Comparison of ENCODE assay signal across 15 cellular contexts in the genomic region with DNA sequence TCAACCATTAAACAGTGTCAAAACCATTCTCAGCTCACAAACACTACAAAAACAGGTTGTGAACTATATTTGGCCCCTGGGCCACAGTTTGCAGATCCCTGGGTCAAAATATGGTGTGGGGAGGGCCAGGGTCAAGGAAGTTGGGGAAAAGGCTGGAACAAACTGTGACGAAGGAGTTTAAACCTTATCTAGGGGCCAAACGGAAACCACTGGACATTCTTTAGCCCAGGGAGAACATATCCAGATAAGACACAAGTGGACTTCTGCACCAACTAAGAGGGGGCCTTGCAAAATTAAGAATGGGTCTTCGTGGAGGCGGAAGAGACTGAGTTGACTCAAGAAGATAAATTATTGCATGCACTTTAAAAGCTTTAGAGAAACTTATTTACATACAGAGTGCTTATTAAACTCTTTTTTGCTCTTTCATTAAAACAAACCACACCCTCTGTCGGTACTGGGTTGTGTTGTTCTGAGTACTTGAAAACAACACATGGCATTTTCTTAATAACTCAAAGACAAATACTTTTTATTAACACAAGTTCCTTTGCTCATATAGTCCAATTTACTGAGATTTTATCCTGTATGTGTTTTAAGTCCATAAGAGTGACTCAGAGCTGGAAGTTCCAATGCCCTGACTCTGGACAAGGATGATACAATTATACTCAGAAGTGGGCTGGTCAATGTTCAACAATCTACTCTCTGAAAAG. TPM values are rescaled to one million over a fixed set of nuclear protein-coding genes. Genes with fewer than 3 reads are reported as not detected.
DNase-seq lines count a peak whose midpoint lies in the region; ATAC-seq, FAIRE-seq and TF ChIP-seq lines count a peak whose summit lies in the region.
"Had no signal": no experiment of that assay in that cellular context is flagged by ENCODE, and none has a peak within 500 bp of the region (broad histone marks: within the 10 kb centered on the region; RNA-seq: fewer than 3 reads in every experiment).

No MANE protein-coding gene starts in this region.

- H3K36me3 ChIP-seq in bronchial epithelial cell (ENCODE audit: control insufficient read depth, insufficient read depth, low read length) = no peaks in the 10 kb centered on the region
- H3K36me3 ChIP-seq: BLaER1 treated with 17β-estradiol and CSF1 and Interleukin-3, amounts not matched to agents 10 nM and 100 nM had no signal

- CTCF ChIA-PET in AG04450 (lab: Charles Lee) = interaction anchor here (1.3 kb wide), 1 partner anchor 59 kb away, joined by 3 read pairs; no protein-coding TSS in a partner anchor

- H3K36me3 Mint-ChIP-seq in HFFc6 (ENCODE audit: low read depth) (no peaks in the 10 kb centered on the region), T-helper 17 cell (ENCODE audit: low read depth) (peaks cover 4% of the 10 kb centered on the region)
- H3K36me3 Mint-ChIP-seq: stimulated activated effector memory CD8-positive, alpha-beta T cell treated with anti-CD3 and anti-CD28 coated beads, Interleukin-12 subunit alpha, Interleukin-12 subunit beta, amount 100 ng/mL, for 72 hours had no signal

- no peaks in the 10 kb centered on the region for H3K9me3 Mint-ChIP-seq in HFFc6
- H3K9me3 Mint-ChIP-seq: activated T-cell treated with anti-CD3 and anti-CD28 coated beads, Interleukin-2, amount 50 U/mL, for 24 hours; stimulated activated effector memory CD8-positive, alpha-beta T cell treated with anti-CD3 and anti-CD28 coated beads, Interleukin-12 subunit alpha, Interleukin-12 subunit beta, amount 100 ng/mL, for 72 hours had no signal

- H3K4me1 Mint-ChIP-seq in HFFc6 (ENCODE audit: low read depth) (peaks cover 64% of the 10 kb centered on the region), T-helper 17 cell (no peaks in the 10 kb centered on the region)

- TF ChIP-seq CTCF in AG04450 (IDR thresholded peaks at IDR 0.05; ENCODE audit: low read depth, low read length) (no peak), HFFc6 (IDR thresholded peaks at IDR 0.05) (no peak; the same call in 1 of the 2 replicates), bronchial epithelial cell (IDR thresholded peaks at IDR 0.05; ENCODE audit: insufficient read depth, low read length, severe bottlenecking) (no peak)

- H3K27ac ChIP-seq in AG04450 (ENCODE audit: low read depth, low read length) = no peak overlapping the region
- H3K27ac ChIP-seq: BLaER1 treated with 17β-estradiol and CSF1 and Interleukin-3, amounts not matched to agents 10 nM and 100 nM had no signal

- H3K27me3 Mint-ChIP-seq in HFFc6 (ENCODE audit: insufficient read depth) (no peaks in the 10 kb centered on the region; the same call in 1 of the 2 replicates), T-helper 17 cell (peaks cover 65% of the 10 kb centered on the region)

- H3K4me3 ChIP-seq in AG04450 (ENCODE audit: low read depth, low read length) = no peak overlapping the region
- no peak overlapping the region for H3K4me3 ChIP-seq in bronchial epithelial cell (ENCODE audit: low read depth, low read length)
- H3K4me3 ChIP-seq: BLaER1 treated with 17β-estradiol and CSF1 and Interleukin-3, amounts not matched to agents 10 nM and 100 nM had no signal

- ATAC-seq in left lobe of liver = peak; percentile 51
- ATAC-seq in T-helper 17 cell = no peak
- no peak for ATAC-seq in HG03354 (IDR thresholded peaks at IDR 0.05; ENCODE audit: poor library complexity, severe bottlenecking, unreplicated experiment)
- ATAC-seq: stimulated activated effector memory CD8-positive, alpha-beta T cell treated with anti-CD3 and anti-CD28 coated beads, Interleukin-12 subunit alpha, Interleukin-12 subunit beta, amount 100 ng/mL, for 72 hours had no signal

- peak overlapping the region; percentile 60 for H3K4me3 Mint-ChIP-seq in HFFc6
- no peak overlapping the region for H3K4me3 Mint-ChIP-seq in T-helper 17 cell
- H3K4me3 Mint-ChIP-seq: activated T-cell treated with anti-CD3 and anti-CD28 coated beads, Interleukin-2, amount 50 U/mL, for 24 hours; stimulated activated effector memory CD8-positive, alpha-beta T cell treated with anti-CD3 and anti-CD28 coated beads, Interleukin-12 subunit alpha, Interleukin-12 subunit beta, amount 100 ng/mL, for 72 hours had no signal

- H3K27ac Mint-ChIP-seq in HFFc6 (peak overlapping the region; percentile 89), T-helper 17 cell (no peak overlapping the region)
- H3K27ac Mint-ChIP-seq: activated T-cell treated with anti-CD3 and anti-CD28 coated beads, Interleukin-2, amount 50 U/mL, for 24 hours; stimulated activated effector memory CD8-positive, alpha-beta T cell treated with anti-CD3 and anti-CD28 coated beads, Interleukin-12 subunit alpha, Interleukin-12 subunit beta, amount 100 ng/mL, for 72 hours had no signal

- H3K9me3 ChIP-seq in AG04450 (ENCODE audit: control insufficient read depth, insufficient read depth, low read length) (no peaks in the 10 kb centered on the region), T-helper 17 cell (ENCODE audit: control insufficient read depth, low read length, poor library complexity, severe bottlenecking) (no peaks in the 10 kb centered on the region)

- peak; percentile 57 for DNase-seq in AG04450 (ENCODE audit: low read depth, low spot score)
- DNase-seq in HFFc6 = peak; percentile 83
- DNase-seq in bronchial epithelial cell (ENCODE audit: low read depth) = peak; percentile 80
- DNase-seq in left lobe of liver (ENCODE audit: low spot score) = no peak
- DNase-seq in T-helper 17 cell = no peak
- DNase-seq in COLO829 (ENCODE audit: low spot score) = no peak
- DNase-seq in superior temporal gyrus (ENCODE audit: extremely low spot score) = no peak
- DNase-seq: activated CD4-positive, CD25-positive, alpha-beta regulatory T cell; activated T-cell treated with anti-CD3 and anti-CD28 coated beads, Interleukin-2, amount 50 U/mL, for 24 hours; KBM-7; NCI-H1930 had no signal

- H3K27me3 ChIP-seq in AG04450 (ENCODE audit: control insufficient read depth, insufficient read depth, low read length) (no peaks in the 10 kb centered on the region), bronchial epithelial cell (ENCODE audit: control insufficient read depth, insufficient read depth, low read length) (no peaks in the 10 kb centered on the region)
- H3K27me3 ChIP-seq: BLaER1 treated with 17β-estradiol and CSF1 and Interleukin-3, amounts not matched to agents 10 nM and 100 nM had no signal

- POLR2A ChIA-PET in AG04450 (lab: Yijun Ruan, JAX) = interaction anchor here (0.5 kb wide), 1 partner anchor 9 kb away, joined by 5 read pairs; no protein-coding TSS in a partner anchor

- FAIRE-seq in bronchial epithelial cell (lab: Jason Lieb, UNC) = no peak
- FAIRE-seq: endometrium had no signal

RNA-seq across cellular contexts. Expression of gene ASAP2, which starts 5.3 kb away (rescaled TPM):
- polyA plus RNA-seq in AG04450 (2011; rRNA removed) = 24.6 and 30.0 TPM in 2 replicates
- polyA minus RNA-seq in AG04450 (2011; rRNA and poly(A)+ RNA removed) = 25.1 and 29.1 TPM in 2 replicates
- 10 to 100 TPM; 31.2 to 37.4 (median 34.3) TPM for total RNA-seq in HFFc6 (2021; fragmentation: NEBNext Ultra II Directional; extraction: Animal tissue kit (Norgen Biotek cat#: 25700))
- total RNA-seq in bronchial epithelial cell = 20.0 and 25.5 TPM in 2 replicates
- 4.0 TPM for total RNA-seq in left lobe of liver
- total RNA-seq in T-helper 17 cell = 10 to 100 TPM in 1 of 2 donors, under 1 TPM in 1; 0.75 to 14.8 TPM

Comparison
In these comparisons a context has a peak if more than half of its experiments do, and no peak if none do; other contexts are left out.
1. DNase-seq: peak in AG04450 (single experiment), HFFc6 (single experiment) and bronchial epithelial cell (single experiment); none in left lobe of liver (single experiment), T-helper 17 cell (0 of 3), COLO829 (single experiment) and superior temporal gyrus (single experiment).